ENCODE assay signal across 16 cellular contexts in genomic region chr9:77927265-77927664, GRCh38.
DNase-seq lines count a peak whose midpoint lies in the region; FAIRE-seq and TF ChIP-seq lines count a peak whose summit lies in the region.
"Had no signal": no experiment of that assay in that cellular context is flagged by ENCODE, and none has a peak within 500 bp of the region (broad histone marks: within the 10 kb centered on the region; RNA-seq: fewer than 3 reads in every experiment).

No MANE protein-coding gene starts in this region.

- H3K27ac ChIP-seq in keratinocyte (ENCODE audit: control insufficient read depth, insufficient read depth, low read length) (no peak overlapping the region), uterus (no peak overlapping the region)
- H3K27ac ChIP-seq: BLaER1 treated with 17β-estradiol and CSF1 and Interleukin-3, amounts not matched to agents 10 nM and 100 nM; psoas muscle had no signal

- H3K79me2 ChIP-seq in keratinocyte (ENCODE audit: control insufficient read depth, insufficient read depth, low read length) = peaks cover 39% of the 10 kb centered on the region

- intact Hi-C loops in activated T-helper 2 cell treated with anti-CD3 and anti-CD28 coated beads, Interferon-gamma antibody, Interleukin-2, Interleukin-4, amounts not matched to agents 10 μg/mL and 5 μg/mL and 100 μg/mL, durations not matched to agents 14 hours and 24 hours and 36 hours (cut with micrococcal nuclease) = loop anchor here (2.0 to 5.0 kb wide), 3 partner anchors 16 to 35 kb away; no protein-coding TSS in a partner anchor
- intact Hi-C loops in uterus (cut with DNase I; ENCODE audit: low total_unique reads) = no loop called here

- H4K20me1 ChIP-seq in keratinocyte (ENCODE audit: control insufficient read depth, extremely low read depth, insufficient read depth, low read length) = no peaks in the 10 kb centered on the region

- no peaks in the 10 kb centered on the region for H3K27me3 ChIP-seq in keratinocyte (ENCODE audit: control insufficient read depth, extremely low read depth, insufficient read depth, low read length)
- no peaks in the 10 kb centered on the region for H3K27me3 ChIP-seq in uterus

- H2AFZ ChIP-seq in keratinocyte (ENCODE audit: control insufficient read depth, low read length) = no peak overlapping the region

- H3K9me3 ChIP-seq in keratinocyte (ENCODE audit: control insufficient read depth, low read depth, low read length) (no peaks in the 10 kb centered on the region), uterus (no peaks in the 10 kb centered on the region)
- H3K9me3 ChIP-seq: BLaER1 treated with 17β-estradiol and CSF1 and Interleukin-3, amounts not matched to agents 10 nM and 100 nM; psoas muscle had no signal

- H3K36me3 Mint-ChIP-seq in activated T-helper 2 cell treated with anti-CD3 and anti-CD28 coated beads, Interferon-gamma antibody, Interleukin-2, Interleukin-4, amounts not matched to agents 10 μg/mL and 5 μg/mL and 100 μg/mL, durations not matched to agents 14 hours and 24 hours and 36 hours (ENCODE audit: low read depth) = peaks cover 26% of the 10 kb centered on the region

- peaks cover 3% of the 10 kb centered on the region for H3K9me1 ChIP-seq in keratinocyte (ENCODE audit: control insufficient read depth, extremely low read depth, insufficient read depth, low read length)

- H3K36me3 ChIP-seq in keratinocyte (ENCODE audit: control insufficient read depth in 2 of 2, extremely low read depth in 1 of 2, insufficient read depth in 2 of 2, low read length in 2 of 2) = no peaks in the 10 kb centered on the region
- H3K36me3 ChIP-seq in uterus = no peaks in the 10 kb centered on the region

- no peak overlapping the region for H3K4me2 ChIP-seq in keratinocyte (ENCODE audit: control insufficient read depth, extremely low read depth, insufficient read depth, low read depth, low read length)
- H3K4me2 ChIP-seq: BLaER1 treated with 17β-estradiol and CSF1 and Interleukin-3, amounts not matched to agents 10 nM and 100 nM had no signal

- H3K27me3 Mint-ChIP-seq in activated T-helper 2 cell treated with anti-CD3 and anti-CD28 coated beads, Interferon-gamma antibody, Interleukin-2, Interleukin-4, amounts not matched to agents 10 μg/mL and 5 μg/mL and 100 μg/mL, durations not matched to agents 14 hours and 24 hours and 36 hours (ENCODE audit: low read depth) = no peaks in the 10 kb centered on the region

- DNase-seq in ACHN (peak; percentile 64), keratinocyte (ENCODE audit: low read depth, low spot score) (no peak), uterus (no peak), midbrain (lab: John Stamatoyannopoulos, UW) (no peak), NAMALWA (ENCODE audit: low spot score) (no peak), inferior parietal cortex (ENCODE audit: extremely low spot score) (no peak)
- DNase-seq in activated T-helper 2 cell treated with anti-CD3 and anti-CD28 coated beads, Interferon-gamma antibody, Interleukin-2, Interleukin-4, amounts not matched to agents 10 μg/mL and 5 μg/mL and 100 μg/mL, durations not matched to agents 14 hours and 24 hours and 36 hours (ENCODE audit: low spot score) = no peak
- DNase-seq: activated CD4-positive, CD25-positive, alpha-beta regulatory T cell treated with anti-CD3 and anti-CD28 coated beads, Interleukin-2, amount 50 U/mL, for 72 hours; activated effector memory CD4-positive, alpha-beta T cell treated with Interleukin-2 at 50 U/mL for 16 hours; glutamatergic neuron; psoas muscle; stimulated activated CD4-positive, alpha-beta T cell treated with anti-CD3 and anti-CD28 coated beads, Interleukin-4, amount 100 ng/mL, for 4 hours had no signal

- H3K4me1 ChIP-seq in keratinocyte (ENCODE audit: control insufficient read depth, extremely low read depth, insufficient read depth, low read length) = peaks cover 45% of the 10 kb centered on the region
- H3K4me1 ChIP-seq in uterus = peaks cover 0 to 7% of the 10 kb centered on the region in 2 donors

- H3K4me3 ChIP-seq in keratinocyte (ENCODE audit: control insufficient read depth in 2 of 3, extremely low read depth in 1 of 3, insufficient read depth in 2 of 3, low read depth in 1 of 3, low read length in 3 of 3) (no peak overlapping the region), uterus (no peak overlapping the region)
- H3K4me3 ChIP-seq: BLaER1 treated with 17β-estradiol and CSF1 and Interleukin-3, amounts not matched to agents 10 nM and 100 nM; psoas muscle had no signal

- FAIRE-seq in keratinocyte (lab: Jason Lieb, UNC) = peak; percentile 44
- FAIRE-seq: colon, H1 had no signal

- no peak for TF ChIP-seq POLR2A in uterus (IDR thresholded peaks at IDR 0.05)

- no peak overlapping the region for H3K9ac ChIP-seq in keratinocyte (ENCODE audit: control insufficient read depth, extremely low read depth, insufficient read depth, low read length)
- H3K9ac ChIP-seq: BLaER1 treated with 17β-estradiol and CSF1 and Interleukin-3, amounts not matched to agents 10 nM and 100 nM had no signal

- TF ChIP-seq CTCF in keratinocyte (optimal IDR thresholded peaks at IDR 0.05 in 1 of 3, IDR thresholded peaks at IDR 0.05 in 1 of 3, conservative IDR thresholded peaks at IDR 0.05 in 1 of 3; ENCODE audit: extremely low read depth in 1 of 3, insufficient read depth in 2 of 3, low read length in 3 of 3) (no peak), uterus (IDR thresholded peaks at IDR 0.05) (no peak)

- no peak overlapping the region for H3K4me3 Mint-ChIP-seq in activated T-helper 2 cell treated with anti-CD3 and anti-CD28 coated beads, Interferon-gamma antibody, Interleukin-2, Interleukin-4, amounts not matched to agents 10 μg/mL and 5 μg/mL and 100 μg/mL, durations not matched to agents 14 hours and 24 hours and 36 hours (ENCODE audit: low read depth)

- in situ Hi-C loops in ACHN (cut with HindIII; ENCODE audit: low pct_ligation_motif_present, low pct_unique_long_range_greater_than_20kb, low sequenced_read_pairs) = no loop called here

- peaks cover 45% of the 10 kb centered on the region for H3K4me1 Mint-ChIP-seq in activated T-helper 2 cell treated with anti-CD3 and anti-CD28 coated beads, Interferon-gamma antibody, Interleukin-2, Interleukin-4, amounts not matched to agents 10 μg/mL and 5 μg/mL and 100 μg/mL, durations not matched to agents 14 hours and 24 hours and 36 hours (ENCODE audit: low read depth)

- no peaks in the 10 kb centered on the region for H3K9me3 Mint-ChIP-seq in activated T-helper 2 cell treated with anti-CD3 and anti-CD28 coated beads, Interferon-gamma antibody, Interleukin-2, Interleukin-4, amounts not matched to agents 10 μg/mL and 5 μg/mL and 100 μg/mL, durations not matched to agents 14 hours and 24 hours and 36 hours

- dilution Hi-C loops in keratinocyte (cut with MboI; ENCODE audit: extremely low pct_ligation_motif_present, low sequenced_read_pairs) = no loop called here

- no peak for TF ChIP-seq RAD21 in Ishikawa (IDR thresholded peaks at IDR 0.05; ENCODE audit: low read depth)

- no peak for TF ChIP-seq EP300 in Ishikawa (IDR thresholded peaks at IDR 0.05; ENCODE audit: borderline replicate concordance)

- H3K27ac Mint-ChIP-seq in activated T-helper 2 cell treated with anti-CD3 and anti-CD28 coated beads, Interferon-gamma antibody, Interleukin-2, Interleukin-4, amounts not matched to agents 10 μg/mL and 5 μg/mL and 100 μg/mL, durations not matched to agents 14 hours and 24 hours and 36 hours = peak overlapping the region; percentile 58

TF ChIP-seq in Ishikawa, 13 proteins besides CTCF, POLR2A, EP300 and RAD21:
- no peak for TF ChIP-seq TCF12 (IDR thresholded peaks at IDR 0.05; ENCODE audit: low read depth)
- peak; percentile 52; the same call in 1 of the 2 replicates for TF ChIP-seq CEBPB (IDR thresholded peaks at IDR 0.05)
